13 cellular contexts compared by ENCODE assay signal in genomic region chr19:42897729-42898128, GRCh38. TPM values are rescaled to one million over a fixed set of nuclear protein-coding genes. Genes with fewer than 3 reads are reported as not detected.
DNase-seq lines count a peak whose midpoint lies in the region; TF ChIP-seq lines count a peak whose summit lies in the region.
"Not testable (repeated sequence)": the region's sequence is repeated elsewhere in the genome, so short reads cannot be mapped to it uniquely, and the experiment has no call there.
"Had no signal": no experiment of that assay in that cellular context is flagged by ENCODE, and none has a peak within 500 bp of the region (broad histone marks: within the 10 kb centered on the region; RNA-seq: fewer than 3 reads in every experiment).

No MANE protein-coding gene starts in this region.

- not testable (repeated sequence) for H3K27me3 ChIP-seq in Caco-2 (replicated peaks; ENCODE audit: control insufficient read depth, insufficient read depth, low read length)

- intact Hi-C loops in Caco-2 (cut with micrococcal nuclease; ENCODE audit: unreplicated experiment): loop anchor here (5.0 kb wide), 1 partner anchor 65 kb away; no protein-coding TSS in a partner anchor

- peak overlapping the region; percentile 93 for H3K27ac Mint-ChIP-seq in Caco-2 (ENCODE audit: unreplicated experiment)
- peak overlapping the region; percentile 95 for H3K27ac Mint-ChIP-seq in HFFc6

- peaks cover 36% of the 10 kb centered on the region for H3K4me1 ChIP-seq in Caco-2

- CTCF ChIA-PET in Caco-2 (lab: Charles Lee); RWPE1 (lab: Yijun Ruan, JAX): not testable (repeated sequence)

- not testable (repeated sequence) for TF ChIP-seq CTCF in Caco-2 (IDR thresholded peaks at IDR 0.05; ENCODE audit: insufficient read depth in 1 of 2, low read depth in 1 of 2, low read length in 1 of 2, severe bottlenecking in 1 of 2, unreplicated experiment in 1 of 2); HFFc6 (IDR thresholded peaks at IDR 0.05); RWPE1 (conservative IDR thresholded peaks at IDR 0.05; ENCODE audit: low read depth); epithelial cell of esophagus (IDR thresholded peaks at IDR 0.05; ENCODE audit: insufficient read depth, low read depth, low read length, missing control alignments)

- BruUV-seq in Caco-2 (replicated peaks; lab: Mats Ljungman, UMichigan): not testable (repeated sequence)

- H3K36me3 ChIP-seq in Caco-2 (ENCODE audit: control insufficient read depth, insufficient read depth, low read length): not testable (repeated sequence)

- DNase-seq in Caco-2 (peak; percentile 34 to 50), M059J (ENCODE audit: low read depth) (peak; percentile 67), RWPE1 (ENCODE audit: low spot score) (peak; percentile 32), amniotic epithelial cell (ENCODE audit: low read depth) (peak; percentile 47), epithelial cell of esophagus (ENCODE audit: low read depth) (peak; percentile 88), kidney tubule cell (ENCODE audit: low spot score) (peak; percentile 75)
- DNase-seq in HFFc6: not testable (repeated sequence)

- H3K4me3 ChIP-seq in Caco-2 (ENCODE audit: low read depth, low read length); epithelial cell of esophagus (ENCODE audit: low read length): not testable (repeated sequence)

- H3K36me3 Mint-ChIP-seq in Caco-2 (ENCODE audit: insufficient read depth, unreplicated experiment) (peaks cover 28% of the 10 kb centered on the region), HFFc6 (ENCODE audit: low read depth) (peaks cover 38% of the 10 kb centered on the region)

- H3K9me3 ChIP-seq in Caco-2: not testable (repeated sequence)

- H3K27me3 Mint-ChIP-seq in Caco-2 (ENCODE audit: insufficient read depth, unreplicated experiment); HFFc6 (ENCODE audit: insufficient read depth): not testable (repeated sequence)

- H3K4me3 Mint-ChIP-seq in Caco-2 (ENCODE audit: unreplicated experiment): peak overlapping the region; percentile 31
- H3K4me3 Mint-ChIP-seq in HFFc6: not testable (repeated sequence)

- peaks cover 31% of the 10 kb centered on the region for H3K4me1 Mint-ChIP-seq in Caco-2 (ENCODE audit: low read depth, unreplicated experiment)
- H3K4me1 Mint-ChIP-seq in HFFc6 (ENCODE audit: low read depth): peaks cover 66% of the 10 kb centered on the region

- H3K27ac ChIP-seq in RWPE1: not testable (repeated sequence)

- POLR2A ChIA-PET in Caco-2 (lab: Charles Lee); RWPE1 (lab: Yijun Ruan, JAX; ENCODE audit: low non-redundant PET): not testable (repeated sequence)

- H3K9me3 Mint-ChIP-seq in Caco-2 (ENCODE audit: unreplicated experiment) (peaks cover 24% of the 10 kb centered on the region), HFFc6 (peaks cover 24% of the 10 kb centered on the region)

RNA-seq across cellular contexts. Expression of gene PSG1, which starts 18.2 kb away (rescaled TPM):
- total RNA-seq in Caco-2 (2022): 0.37 TPM in 1 of 2 replicates, not detected in the other
- total RNA-seq in HFFc6 (2021; fragmentation: NEBNext Ultra II Directional; extraction: Animal tissue kit (Norgen Biotek cat#: 25700)): 10 to 100 TPM in 1 of 6 experiments, 1 to 10 TPM in 5; 4.3 to 10.5 (median 8.6) TPM
- 11.0 and 13.6 TPM in 2 replicates for total RNA-seq in M059J (2014; rRNA removed; shearing (Covaris generic))
- total RNA-seq: Calu3, Daoy, GM23338, H7, HepG2 had no signal

RNA-seq across cellular contexts. Expression of gene PSG6, which starts 20.0 kb away (rescaled TPM):
- total RNA-seq in Caco-2 (2022): 0.18 TPM in 1 of 2 replicates, not detected in the other
- total RNA-seq in HFFc6 (2021; fragmentation: NEBNext Ultra II Directional; extraction: Animal tissue kit (Norgen Biotek cat#: 25700)): 1 to 10 TPM in 3 of 6 experiments, under 1 TPM in 3; 0.31 to 1.1 (median 0.99) TPM
- 0.79 and 0.89 TPM in 2 replicates for total RNA-seq in M059J (2014; rRNA removed; shearing (Covaris generic))
- total RNA-seq: Calu3, Daoy, GM23338, H7, HepG2 had no signal

RNA-seq across cellular contexts. Expression of gene PSG7, which starts 39.3 kb away (rescaled TPM):
- total RNA-seq in Caco-2 (2022): not detected in 2 replicates
- under 1 TPM in 5 of 6 experiments, not detected in 1; 0.10 to 0.28 (median 0.18) TPM for total RNA-seq in HFFc6 (2021; fragmentation: NEBNext Ultra II Directional; extraction: Animal tissue kit (Norgen Biotek cat#: 25700))
- 0.05 and 1.1 TPM in 2 replicates for total RNA-seq in M059J (2014; rRNA removed; shearing (Covaris generic))
- total RNA-seq: Calu3; CD4-positive, CD25-positive, alpha-beta regulatory T cell; Daoy; GM23338; H7; HepG2 had no signal
